Comparison of ENCODE assay signal across 1 cellular context in the genomic region with DNA sequence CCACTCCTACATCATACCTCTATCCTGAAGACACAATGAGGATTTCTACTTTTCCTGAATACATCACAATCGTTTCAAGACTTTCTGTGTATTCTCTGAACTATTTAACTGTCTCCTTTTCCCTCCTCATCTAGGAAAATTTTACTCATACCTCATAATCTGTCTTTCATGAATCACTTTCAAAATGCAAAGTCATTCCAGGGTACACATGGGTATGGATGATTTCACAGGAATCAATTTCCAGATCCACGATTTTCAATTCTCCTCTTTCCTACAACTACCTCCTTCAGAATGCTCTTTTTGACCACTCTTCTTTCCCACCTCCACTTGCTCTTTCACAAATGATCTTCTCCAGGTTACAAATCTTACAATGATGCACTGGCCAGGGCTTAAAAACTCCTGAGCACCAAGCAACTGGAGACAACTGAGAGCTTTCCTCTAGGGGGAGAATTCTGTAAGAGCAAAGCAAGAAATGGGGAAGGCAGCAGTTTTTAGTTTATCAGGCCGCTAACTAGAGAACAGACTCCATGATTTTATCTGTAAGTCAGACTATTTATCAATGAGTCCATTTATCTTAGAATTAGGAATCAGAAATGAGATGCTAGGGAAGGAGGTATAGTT.
TF ChIP-seq lines count a peak whose summit lies in the region.

No MANE protein-coding gene starts in this region.

TF ChIP-seq in A549, 52 proteins besides CTCF, POLR2A, EP300 and RAD21 (continued from another document):
- TF ChIP-seq HMGXB4 (CRISPR knock-in tag; IDR thresholded peaks at IDR 0.05; ENCODE audit: borderline replicate concordance) = no peak
- TF ChIP-seq CHD4 (IDR thresholded peaks at IDR 0.05; ENCODE audit: borderline replicate concordance) = no peak
- TF ChIP-seq BHLHE40 (IDR thresholded peaks at IDR 0.05; ENCODE audit: low read depth, low read length) = no peak
- 0 out of 3 replicates have a peak, but pooled peaks have one; percentile 10 for TF ChIP-seq SMC3 (IDR thresholded peaks at IDR 0.05)
- no peak for TF ChIP-seq JUN (IDR thresholded peaks at IDR 0.05)
